ENCODE assay signal across 10 cellular contexts in the genomic region with DNA sequence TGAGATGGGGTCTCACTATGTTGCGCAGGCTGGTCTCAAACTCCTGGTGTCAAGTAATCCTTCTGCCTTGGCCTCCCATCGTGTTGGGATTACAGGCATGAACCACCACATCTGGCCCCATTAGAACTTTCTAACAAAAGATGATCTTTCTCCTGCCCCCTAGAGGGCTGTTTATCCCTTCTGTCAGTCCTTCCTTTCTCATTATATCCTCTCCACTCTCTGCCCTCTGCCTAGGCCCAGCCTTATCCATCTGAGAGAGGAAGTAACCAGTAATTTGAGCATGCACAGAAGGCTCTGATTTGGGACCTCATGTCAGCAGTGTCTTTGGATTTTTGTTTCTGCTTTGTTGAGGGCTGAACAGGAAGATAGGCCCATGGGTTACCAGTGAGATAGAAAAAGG. TPM values are rescaled to one million over a fixed set of nuclear protein-coding genes. Genes with fewer than 3 reads are reported as not detected.
DNase-seq lines count a peak whose midpoint lies in the region; FAIRE-seq and TF ChIP-seq lines count a peak whose summit lies in the region.
"Had no signal": no experiment of that assay in that cellular context is flagged by ENCODE, and none has a peak within 500 bp of the region (broad histone marks: within the 10 kb centered on the region; RNA-seq: fewer than 3 reads in every experiment).

No MANE protein-coding gene starts in this region.

- H3K4me1 Mint-ChIP-seq in activated CD4-positive, alpha-beta memory T cell treated with anti-CD3 and anti-CD28 coated beads for 36 hours (ENCODE audit: low read depth) = peaks cover 8% of the 10 kb centered on the region

- no peak overlapping the region for H3K4me3 ChIP-seq in fibroblast of lung (replicated peaks in 1 of 4; ENCODE audit: control extremely low read depth in 1 of 4, insufficient read depth in 1 of 4, low read depth in 3 of 4, low read length in 4 of 4)

- peaks cover 7% of the 10 kb centered on the region for H3K9me3 Mint-ChIP-seq in activated CD4-positive, alpha-beta memory T cell treated with anti-CD3 and anti-CD28 coated beads for 36 hours

- no peak overlapping the region for H3K4me3 Mint-ChIP-seq in activated CD4-positive, alpha-beta memory T cell treated with anti-CD3 and anti-CD28 coated beads for 36 hours
- H3K4me3 Mint-ChIP-seq: mesothelial cell of epicardium had no signal

- CTCF ChIA-PET in activated CD4-positive, alpha-beta memory T cell treated with anti-CD3 and anti-CD28 coated beads for 36 hours (lab: Charles Lee) = no interaction called here

- H3K36me3 Mint-ChIP-seq in activated CD4-positive, alpha-beta memory T cell treated with anti-CD3 and anti-CD28 coated beads for 36 hours = peaks cover 9% of the 10 kb centered on the region

- H3K27me3 Mint-ChIP-seq in activated CD4-positive, alpha-beta memory T cell treated with anti-CD3 and anti-CD28 coated beads for 36 hours = peaks cover 3% of the 10 kb centered on the region

- DNase-seq in ACHN (peak; percentile 47), NOMO-1 treated with DMSO at 0.1 percent for 48 hours (lab: John Stamatoyannopoulos, UW; ENCODE audit: unreplicated experiment) (peak; percentile 92), fibroblast of lung (ENCODE audit: low read depth in 2 of 2) (peak in 1 of 2 donors; percentile 16), GM19239 (ENCODE audit: insufficient read length, low spot score) (no peak), frontal cortex (ENCODE audit: low spot score in 2 of 2) (no peak), C1 segment of cervical spinal cord (lab: John Stamatoyannopoulos, UW) (no peak)
- no peak for DNase-seq in activated CD4-positive, alpha-beta memory T cell treated with anti-CD3 and anti-CD28 coated beads for 36 hours
- DNase-seq: activated CD4-positive, alpha-beta T cell treated with anti-CD3 and anti-CD28 coated beads for 1 hour had no signal

- H3K9me3 ChIP-seq in fibroblast of lung (ENCODE audit: control insufficient read depth, insufficient read depth, low read depth, low read length) = no peaks in the 10 kb centered on the region

- no peaks in the 10 kb centered on the region for H3K79me2 ChIP-seq in fibroblast of lung (ENCODE audit: control insufficient read depth, insufficient read depth, low read length)

- H3K27ac Mint-ChIP-seq in activated CD4-positive, alpha-beta memory T cell treated with anti-CD3 and anti-CD28 coated beads for 36 hours = no peak overlapping the region
- H3K27ac Mint-ChIP-seq: mesothelial cell of epicardium had no signal

- no peaks in the 10 kb centered on the region for H4K20me1 ChIP-seq in fibroblast of lung (ENCODE audit: control insufficient read depth, extremely low read depth, insufficient read depth, low read length)

- no peaks in the 10 kb centered on the region for H3K36me3 ChIP-seq in fibroblast of lung (ENCODE audit: control insufficient read depth, insufficient read depth, low read length)

- in situ Hi-C loops in ACHN (cut with HindIII; ENCODE audit: low pct_ligation_motif_present, low pct_unique_long_range_greater_than_20kb, low sequenced_read_pairs) = no loop called here

- no peak for FAIRE-seq in GM19239 (lab: Jason Lieb, UNC)
- FAIRE-seq in frontal cortex (lab: Jason Lieb, UNC) = no peak

- intact Hi-C loops in activated CD4-positive, alpha-beta memory T cell treated with anti-CD3 and anti-CD28 coated beads for 36 hours (cut with micrococcal nuclease) = loop anchor here (5.0 kb wide), 1 partner anchor 39 kb away; no protein-coding TSS in a partner anchor

- no peak overlapping the region for H3K27ac ChIP-seq in fibroblast of lung (ENCODE audit: insufficient read depth, low read length)

- H2AFZ ChIP-seq in fibroblast of lung (ENCODE audit: low read length) = no peak overlapping the region

- no peaks in the 10 kb centered on the region for H3K27me3 ChIP-seq in fibroblast of lung (ENCODE audit: control insufficient read depth, insufficient read depth, low read length)

- no peaks in the 10 kb centered on the region for H3K4me1 ChIP-seq in fibroblast of lung (ENCODE audit: control insufficient read depth, extremely low read depth, insufficient read depth, low read length)

- POLR2A ChIA-PET in activated CD4-positive, alpha-beta memory T cell treated with anti-CD3 and anti-CD28 coated beads for 36 hours (lab: Charles Lee) = no interaction called here

- H3K9ac ChIP-seq in fibroblast of lung (ENCODE audit: insufficient read depth, low read length) = no peak overlapping the region

- no peak overlapping the region for H3K4me2 ChIP-seq in fibroblast of lung (ENCODE audit: extremely low read depth, insufficient read depth, low read length)

- TF ChIP-seq CTCF in GM12872 (IDR thresholded peaks at IDR 0.05; ENCODE audit: insufficient read depth, low read depth, low read length) (peak; percentile 48; the same call in 2 of the 3 replicates), fibroblast of lung (conservative IDR thresholded peaks at IDR 0.05 in 1 of 2, IDR thresholded peaks at IDR 0.05 in 1 of 2; ENCODE audit: low read depth in 1 of 2, low read length in 2 of 2) (peak; percentile 13 to 41)

RNA-seq across cellular contexts. Expression of gene DHX40, which starts 4.4 kb away (rescaled TPM):
- total RNA-seq in fibroblast of lung = 58.6 and 70.9 TPM in 2 replicates
- 32.6 and 41.9 TPM in 2 replicates for polyA plus RNA-seq in fibroblast of lung
- 23.5 and 25.5 TPM in 2 replicates for polyA plus RNA-seq in fibroblast of lung (2012)
- 3.8 and 7.0 TPM in 2 replicates for polyA minus RNA-seq in fibroblast of lung (ENCODE audit: low replicate concordance)
- total RNA-seq in activated CD4-positive, alpha-beta memory T cell treated with anti-CD3 and anti-CD28 coated beads for 36 hours = 10 to 100 TPM; 17.9 to 19.0 TPM
- total RNA-seq in frontal cortex = 75.0 TPM

RNA-seq across cellular contexts. Expression of gene CLTC, which starts 58.7 kb away (rescaled TPM):
- total RNA-seq in fibroblast of lung (327 and 468 TPM in 2 replicates), frontal cortex (308 TPM)
- polyA plus RNA-seq in fibroblast of lung = 621 and 833 TPM in 2 replicates
- polyA plus RNA-seq in fibroblast of lung (2012) = 267 and 321 TPM in 2 replicates
- polyA minus RNA-seq in fibroblast of lung (ENCODE audit: low replicate concordance) = 725 and 762 TPM in 2 replicates
- 100 to 1,000 TPM; 203 to 206 TPM for total RNA-seq in activated CD4-positive, alpha-beta memory T cell treated with anti-CD3 and anti-CD28 coated beads for 36 hours

Comparison
In these comparisons a context has a peak if more than half of its experiments do, and no peak if none do; other contexts are left out.
1. DNase-seq: peak in ACHN (single experiment) and NOMO-1 treated with DMSO at 0.1 percent for 48 hours (single experiment); none in GM19239 (single experiment), activated CD4-positive, alpha-beta memory T cell treated with anti-CD3 and anti-CD28 coated beads for 36 hours (single experiment), frontal cortex (0 of 2) and C1 segment of cervical spinal cord (0 of 14).